In genomic region chr7:100428199-100428966, GRCh38 we compare ENCODE assay signal across 8 cellular contexts. TPM values are rescaled to one million over a fixed set of nuclear protein-coding genes. Genes with fewer than 3 reads are reported as not detected.
A peak's percentile ranks its signal among the peaks of the same experiment; 100 is the strongest.
DNase-seq lines count a peak whose midpoint lies in the region; ATAC-seq and TF ChIP-seq lines count a peak whose summit lies in the region.

Gene ZCWPW1 (minus strand): TSS chr7:100428703. CDS start chr7:100420649, 8,054 bp downstream.

- peak within 1 kb of the TSS; percentile 87 for H3K4me3 Mint-ChIP-seq in activated T-helper 17 cell treated with anti-CD3 and anti-CD28 coated beads, Interleukin-2, amount 50 U/mL, for 72 hours
- peak within 1 kb of the TSS; percentile 87 to 100 (median 98) for H3K4me3 Mint-ChIP-seq in naive B cell
- peak within 1 kb of the TSS; percentile 95 for H3K4me3 Mint-ChIP-seq in stimulated activated effector memory CD8-positive, alpha-beta T cell treated with anti-CD3 and anti-CD28 coated beads, Interleukin-12 subunit alpha, Interleukin-12 subunit beta, amount 100 ng/mL, for 72 hours

- no peak for TF ChIP-seq CTCF in fibroblast of lung (conservative IDR thresholded peaks at IDR 0.05 in 1 of 2, IDR thresholded peaks at IDR 0.05 in 1 of 2; ENCODE audit: low read depth in 1 of 2, low read length in 2 of 2)

- H3K27ac ChIP-seq in GM23248: peak within 1 kb of the TSS; percentile 100
- peak within 1 kb of the TSS; percentile 100 for H3K27ac ChIP-seq in fibroblast of lung (ENCODE audit: insufficient read depth, low read length)

- WGBS in GM23248 (ENCODE audit: low coverage in 1 of 2, low lambda C conversion rate in 2 of 2, missing lambda C conversion rate in 2 of 2), 2 experiments: 1 to 2% methylated on average over 60 to 65 of the region's 66 CpGs

- H3K36me3 ChIP-seq in GM23248 (ENCODE audit: low read depth) (no peaks in the 10 kb centered on the region), fibroblast of lung (ENCODE audit: control insufficient read depth, insufficient read depth, low read length) (peaks cover 7% of the 10 kb centered on the region)

- H3K4me1 ChIP-seq in GM23248 (ENCODE audit: insufficient read depth) (0 out of 2 replicates have a peak, but pooled peaks cover 14% of the 10 kb centered on the region), fibroblast of lung (ENCODE audit: control insufficient read depth, extremely low read depth, insufficient read depth, low read length) (peaks cover 4% of the 10 kb centered on the region)

- H2AFZ ChIP-seq in GM23248 (peak within 1 kb of the TSS; percentile 94), fibroblast of lung (ENCODE audit: low read length) (peak within 1 kb of the TSS; percentile 98)

- no peaks in the 10 kb centered on the region for H3K9me2 ChIP-seq in GM23248 (ENCODE audit: insufficient read depth)

- peaks cover 25% of the 10 kb centered on the region for H3K4me1 Mint-ChIP-seq in activated T-helper 17 cell treated with anti-CD3 and anti-CD28 coated beads, Interleukin-2, amount 50 U/mL, for 72 hours
- peaks cover 41 to 48% (median 42%) of the 10 kb centered on the region in 3 donors for H3K4me1 Mint-ChIP-seq in naive B cell
- H3K4me1 Mint-ChIP-seq in stimulated activated effector memory CD8-positive, alpha-beta T cell treated with anti-CD3 and anti-CD28 coated beads, Interleukin-12 subunit alpha, Interleukin-12 subunit beta, amount 100 ng/mL, for 72 hours: peaks cover 51% of the 10 kb centered on the region

- H3K27me3 ChIP-seq in GM23248 (replicated peaks; ENCODE audit: insufficient read depth): no peaks in the 10 kb centered on the region
- H3K27me3 ChIP-seq in fibroblast of lung (ENCODE audit: control insufficient read depth, insufficient read depth, low read length): no peaks in the 10 kb centered on the region

- H3K27me3 Mint-ChIP-seq in activated T-helper 17 cell treated with anti-CD3 and anti-CD28 coated beads, Interleukin-2, amount 50 U/mL, for 72 hours: no peaks in the 10 kb centered on the region
- no peaks in the 10 kb centered on the region for H3K27me3 Mint-ChIP-seq in naive B cell

- DNase-seq in DMS79 treated with DMSO at 0.1 percent for 48 hours (lab: John Stamatoyannopoulos, UW) (peak; percentile 94), GM23248 (peak; percentile 97), Kasumi-1 (lab: John Stamatoyannopoulos, UW) (peak; percentile 91 to 93), RPMI7951 (ENCODE audit: low read depth) (peak; percentile 96), fibroblast of lung (ENCODE audit: low read depth in 2 of 2) (peak; percentile 95 to 98), naive B cell (peak; percentile 99)
- peak; percentile 97 to 99 for DNase-seq in stimulated activated effector memory CD8-positive, alpha-beta T cell treated with anti-CD3 and anti-CD28 coated beads, Interleukin-12 subunit alpha, Interleukin-12 subunit beta, amount 100 ng/mL, for 72 hours (ENCODE audit: low spot score in 2 of 2)

- H3K9me3 ChIP-seq in GM23248 (ENCODE audit: low read depth) (no peaks in the 10 kb centered on the region), fibroblast of lung (ENCODE audit: control insufficient read depth, insufficient read depth, low read depth, low read length) (no peaks in the 10 kb centered on the region)

- peak within 1 kb of the TSS; percentile 98 for H3K9ac ChIP-seq in GM23248
- H3K9ac ChIP-seq in fibroblast of lung (ENCODE audit: insufficient read depth, low read length): peak within 1 kb of the TSS; percentile 99

- in situ Hi-C loops in GM23248 (cut with MboI): no loop called here

- peaks cover 4% of the 10 kb centered on the region for H3K9me3 Mint-ChIP-seq in activated T-helper 17 cell treated with anti-CD3 and anti-CD28 coated beads, Interleukin-2, amount 50 U/mL, for 72 hours
- H3K9me3 Mint-ChIP-seq in naive B cell: peaks cover 0 to 8% (median 0%) of the 10 kb centered on the region in 7 donors
- no peaks in the 10 kb centered on the region for H3K9me3 Mint-ChIP-seq in stimulated activated effector memory CD8-positive, alpha-beta T cell treated with anti-CD3 and anti-CD28 coated beads, Interleukin-12 subunit alpha, Interleukin-12 subunit beta, amount 100 ng/mL, for 72 hours

- peaks cover 53% of the 10 kb centered on the region for H3K36me3 Mint-ChIP-seq in activated T-helper 17 cell treated with anti-CD3 and anti-CD28 coated beads, Interleukin-2, amount 50 U/mL, for 72 hours (ENCODE audit: low read depth)
- peaks cover under 1 to 18% of the 10 kb centered on the region in 2 donors for H3K36me3 Mint-ChIP-seq in naive B cell
- peaks cover 57% of the 10 kb centered on the region for H3K36me3 Mint-ChIP-seq in stimulated activated effector memory CD8-positive, alpha-beta T cell treated with anti-CD3 and anti-CD28 coated beads, Interleukin-12 subunit alpha, Interleukin-12 subunit beta, amount 100 ng/mL, for 72 hours

- H3K4me3 ChIP-seq in GM23248 (peak within 1 kb of the TSS; percentile 92), fibroblast of lung (replicated peaks in 1 of 4; ENCODE audit: control extremely low read depth in 1 of 4, insufficient read depth in 1 of 4, low read depth in 3 of 4, low read length in 4 of 4) (peak within 1 kb of the TSS; percentile 75 to 88 (median 76))

- H3K79me2 ChIP-seq in GM23248 (ENCODE audit: insufficient read depth) (peaks cover 37% of the 10 kb centered on the region), fibroblast of lung (ENCODE audit: control insufficient read depth, insufficient read depth, low read length) (peaks cover 29% of the 10 kb centered on the region)

- ATAC-seq in activated T-helper 17 cell treated with anti-CD3 and anti-CD28 coated beads, Interleukin-2, amount 50 U/mL, for 72 hours (replicated peaks): peak; percentile 57
- ATAC-seq in naive B cell (ENCODE audit: low read depth in 2 of 2): peak; percentile 55 to 59
- peak; percentile 68 for ATAC-seq in stimulated activated effector memory CD8-positive, alpha-beta T cell treated with anti-CD3 and anti-CD28 coated beads, Interleukin-12 subunit alpha, Interleukin-12 subunit beta, amount 100 ng/mL, for 72 hours

- H4K20me1 ChIP-seq in GM23248 (ENCODE audit: insufficient read depth) (no peaks in the 10 kb centered on the region), fibroblast of lung (ENCODE audit: control insufficient read depth, extremely low read depth, insufficient read depth, low read length) (no peaks in the 10 kb centered on the region)

- H3F3A ChIP-seq in GM23248 (ENCODE audit: insufficient read depth): 0 out of 2 replicates have a peak, but pooled peaks cover 5% of the 10 kb centered on the region

- H3K4me2 ChIP-seq in GM23248 (ENCODE audit: unreplicated experiment) (peak within 1 kb of the TSS; percentile 94), fibroblast of lung (ENCODE audit: extremely low read depth, insufficient read depth, low read length) (peak within 1 kb of the TSS; percentile 98)

- peak within 1 kb of the TSS; percentile 100 for H3K27ac Mint-ChIP-seq in activated T-helper 17 cell treated with anti-CD3 and anti-CD28 coated beads, Interleukin-2, amount 50 U/mL, for 72 hours
- H3K27ac Mint-ChIP-seq in naive B cell: peak within 1 kb of the TSS; percentile 100
- peak within 1 kb of the TSS; percentile 100 for H3K27ac Mint-ChIP-seq in stimulated activated effector memory CD8-positive, alpha-beta T cell treated with anti-CD3 and anti-CD28 coated beads, Interleukin-12 subunit alpha, Interleukin-12 subunit beta, amount 100 ng/mL, for 72 hours

RNA-seq across cellular contexts. Expression of gene ZCWPW1, which starts in this region (rescaled TPM):
- total RNA-seq in GM23248 (2014; rRNA removed; shearing (Covaris generic)): 0.89 and 1.9 TPM in 2 replicates
- polyA plus RNA-seq in GM23248 (2016; fragmentation: Nextera tagmentation; extraction: Ambion mirVana) (3.6 and 4.2 TPM in 2 replicates), fibroblast of lung (0.64 and 1.1 TPM in 2 replicates), naive B cell (ENCODE audit: low read depth in 6 of 6) (10 to 100 TPM in 5 of 6 donors, 1 to 10 TPM in 1; 9.4 to 24.9 (median 13.3) TPM)
- 0.20 and 3.7 TPM in 2 replicates for total RNA-seq in RPMI7951 (2014; rRNA removed; shearing (Covaris generic))
- 1 to 10 TPM; 3.1 to 3.8 TPM for total RNA-seq in activated T-helper 17 cell treated with anti-CD3 and anti-CD28 coated beads, Interleukin-2, amount 50 U/mL, for 72 hours
- total RNA-seq in fibroblast of lung: 2.8 and 4.1 TPM in 2 replicates
- polyA plus RNA-seq in fibroblast of lung (2012): 1.5 and 2.4 TPM in 2 replicates
- polyA minus RNA-seq in fibroblast of lung (ENCODE audit: low replicate concordance): not detected in 2 replicates

Comparison
In these comparisons a context has a peak if more than half of its experiments do, and no peak if none do; other contexts are left out.
1. Peak in every context shown above with its lines: DNase-seq, ATAC-seq, H3K4me3 ChIP-seq and H3K27ac ChIP-seq.